1 cellular context compared by ENCODE assay signal in the genomic region with DNA sequence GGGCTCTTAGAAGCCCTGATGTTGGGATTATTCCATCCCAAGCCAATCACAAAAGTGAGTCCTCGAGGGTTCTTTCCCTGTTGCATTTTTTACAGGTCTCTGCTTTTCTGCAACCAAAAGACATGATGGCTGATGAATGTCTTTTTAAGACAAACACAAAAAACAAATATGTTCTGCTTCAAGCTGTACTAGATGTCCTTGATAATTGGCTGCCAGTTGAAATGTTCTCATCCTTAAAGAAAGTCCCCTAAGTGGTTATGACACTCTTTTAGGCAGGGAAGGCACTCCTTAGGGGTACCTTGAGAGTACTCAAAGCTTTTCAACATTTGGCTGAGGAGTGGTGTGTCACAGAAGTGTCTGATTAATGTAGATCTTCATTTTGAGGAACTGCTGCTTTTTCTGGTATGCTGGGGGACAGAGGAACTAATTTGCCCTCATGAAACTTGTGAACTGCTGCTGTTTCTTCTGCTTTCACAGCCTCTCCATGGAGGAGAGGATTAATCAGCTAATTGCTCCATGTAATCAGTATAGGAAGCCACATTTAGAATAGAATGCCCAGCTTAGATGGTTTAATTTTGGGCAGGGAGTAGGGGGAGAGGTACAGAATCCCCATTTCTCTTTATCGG.
TF ChIP-seq lines count a peak whose summit lies in the region.

No MANE protein-coding gene starts in this region.

TF ChIP-seq in HepG2, 621 proteins besides CTCF, POLR2A, EP300 and RAD21 (continued from another document):
- TF ChIP-seq ZBTB44 (CRISPR knock-in tag; IDR thresholded peaks at IDR 0.05), result no peak
- TF ChIP-seq GTF3A (CRISPR knock-in tag; conservative IDR thresholded peaks at IDR 0.05), result no peak
- TF ChIP-seq TARDBP (CRISPR knock-in tag; IDR thresholded peaks at IDR 0.05), result no peak
- no peak for TF ChIP-seq SP5 (CRISPR knock-in tag; IDR thresholded peaks at IDR 0.05; ENCODE audit: borderline replicate concordance, low read depth)
- no peak for TF ChIP-seq ZNF274 (CRISPR knock-in tag; IDR thresholded peaks at IDR 0.05)
- TF ChIP-seq, protein P1, sequence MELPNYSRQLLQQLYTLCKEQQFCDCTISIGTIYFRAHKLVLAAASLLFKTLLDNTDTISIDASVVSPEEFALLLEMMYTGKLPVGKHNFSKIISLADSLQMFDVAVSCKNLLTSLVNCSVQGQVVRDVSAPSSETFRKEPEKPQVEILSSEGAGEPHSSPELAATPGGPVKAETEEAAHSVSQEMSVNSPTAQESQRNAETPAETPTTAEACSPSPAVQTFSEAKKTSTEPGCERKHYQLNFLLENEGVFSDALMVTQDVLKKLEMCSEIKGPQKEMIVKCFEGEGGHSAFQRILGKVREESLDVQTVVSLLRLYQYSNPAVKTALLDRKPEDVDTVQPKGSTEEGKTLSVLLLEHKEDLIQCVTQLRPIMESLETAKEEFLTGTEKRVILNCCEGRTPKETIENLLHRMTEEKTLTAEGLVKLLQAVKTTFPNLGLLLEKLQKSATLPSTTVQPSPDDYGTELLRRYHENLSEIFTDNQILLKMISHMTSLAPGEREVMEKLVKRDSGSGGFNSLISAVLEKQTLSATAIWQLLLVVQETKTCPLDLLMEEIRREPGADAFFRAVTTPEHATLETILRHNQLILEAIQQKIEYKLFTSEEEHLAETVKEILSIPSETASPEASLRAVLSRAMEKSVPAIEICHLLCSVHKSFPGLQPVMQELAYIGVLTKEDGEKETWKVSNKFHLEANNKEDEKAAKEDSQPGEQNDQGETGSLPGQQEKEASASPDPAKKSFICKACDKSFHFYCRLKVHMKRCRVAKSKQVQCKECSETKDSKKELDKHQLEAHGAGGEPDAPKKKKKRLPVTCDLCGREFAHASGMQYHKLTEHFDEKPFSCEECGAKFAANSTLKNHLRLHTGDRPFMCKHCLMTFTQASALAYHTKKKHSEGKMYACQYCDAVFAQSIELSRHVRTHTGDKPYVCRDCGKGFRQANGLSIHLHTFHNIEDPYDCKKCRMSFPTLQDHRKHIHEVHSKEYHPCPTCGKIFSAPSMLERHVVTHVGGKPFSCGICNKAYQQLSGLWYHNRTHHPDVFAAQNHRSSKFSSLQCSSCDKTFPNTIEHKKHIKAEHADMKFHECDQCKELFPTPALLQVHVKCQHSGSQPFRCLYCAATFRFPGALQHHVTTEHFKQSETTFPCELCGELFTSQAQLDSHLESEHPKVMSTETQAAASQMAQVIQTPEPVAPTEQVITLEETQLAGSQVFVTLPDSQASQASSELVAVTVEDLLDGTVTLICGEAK (IDR thresholded peaks at IDR 0.05), result no peak
- TF ChIP-seq, protein P1 (CRISPR knock-in tag; IDR thresholded peaks at IDR 0.05), result no peak
- no peak for TF ChIP-seq ZNF33A (CRISPR knock-in tag; IDR thresholded peaks at IDR 0.05; ENCODE audit: borderline replicate concordance)
- no peak for TF ChIP-seq ZNF260 (CRISPR knock-in tag; IDR thresholded peaks at IDR 0.05; ENCODE audit: borderline replicate concordance, low read depth)
- TF ChIP-seq ZNF512B (CRISPR knock-in tag; IDR thresholded peaks at IDR 0.05; ENCODE audit: borderline replicate concordance), result no peak
- TF ChIP-seq FOXC1 (CRISPR knock-in tag; IDR thresholded peaks at IDR 0.05; ENCODE audit: borderline replicate concordance), result no peak
